Comparison of ENCODE assay signal across 9 cellular contexts in genomic region chr2:68387408-68388350, GRCh38. TPM values are rescaled to one million over a fixed set of nuclear protein-coding genes. Genes with fewer than 3 reads are reported as not detected.
A peak's percentile ranks its signal among the peaks of the same experiment; 100 is the strongest.
DNase-seq lines count a peak whose midpoint lies in the region; ATAC-seq and TF ChIP-seq lines count a peak whose summit lies in the region.
"Had no signal": no experiment of that assay in that cellular context is flagged by ENCODE, and none has a peak within 500 bp of the region (broad histone marks: within the 10 kb centered on the region; RNA-seq: fewer than 3 reads in every experiment).

No MANE protein-coding gene starts in this region.

- TF ChIP-seq CTCF in glutamatergic neuron (IDR thresholded peaks at IDR 0.05; ENCODE audit: partially characterized antibody, unreplicated experiment) (no peak), gastrocnemius medialis (IDR thresholded peaks at IDR 0.05 in 4 of 5, conservative IDR thresholded peaks at IDR 0.05 in 1 of 5) (no peak)

- H3K36me3 ChIP-seq in BLaER1 treated with 17β-estradiol and CSF1 and Interleukin-3, amounts not matched to agents 10 nM and 100 nM, result peaks cover 82 to 99% (median 91%) of the 10 kb centered on the region in 11 experiments
- H3K36me3 ChIP-seq in gastrocnemius medialis, result no peaks in the 10 kb centered on the region

- DNase-seq in NCI-H1105 (lab: John Stamatoyannopoulos, UW) (no peak), glutamatergic neuron (no peak), NCI-H146 (lab: John Stamatoyannopoulos, UW) (no peak), gastrocnemius medialis (no peak)

- H3K9me3 ChIP-seq in BLaER1 treated with 17β-estradiol and CSF1 and Interleukin-3, amounts not matched to agents 10 nM and 100 nM (replicated peaks in 1 of 11), result peaks cover 0 to 15% (median 0%) of the 10 kb centered on the region in 11 experiments; a peak in 5 of 22 replicates
- no peaks in the 10 kb centered on the region for H3K9me3 ChIP-seq in gastrocnemius medialis

- no peak for TF ChIP-seq POLR2A in gastrocnemius medialis (IDR thresholded peaks at IDR 0.05)

- peak overlapping the region; percentile 70 to 94 (median 83) for H3K4me2 ChIP-seq in BLaER1 treated with 17β-estradiol and CSF1 and Interleukin-3, amounts not matched to agents 10 nM and 100 nM

- H3K27me3 ChIP-seq in BLaER1 treated with 17β-estradiol and CSF1 and Interleukin-3, amounts not matched to agents 10 nM and 100 nM, result no peaks in the 10 kb centered on the region
- no peaks in the 10 kb centered on the region for H3K27me3 ChIP-seq in gastrocnemius medialis

- H3K27ac Mint-ChIP-seq in activated T-helper 17 cell treated with anti-CD3 and anti-CD28 coated beads, Interleukin-2, amount 50 U/mL, for 72 hours, result peak overlapping the region; percentile 93
- H3K27ac Mint-ChIP-seq in glutamatergic neuron (ENCODE audit: unreplicated experiment), result no peak overlapping the region

- H3K27ac ChIP-seq in BLaER1 treated with 17β-estradiol and CSF1 and Interleukin-3, amounts not matched to agents 10 nM and 100 nM, result peak overlapping the region; percentile 43 to 93 (median 86); a peak in 21 of 22 replicates
- no peak overlapping the region for H3K27ac ChIP-seq in gastrocnemius medialis
- H3K27ac ChIP-seq: epithelial cell of prostate had no signal

- peak overlapping the region in 8 of 10 experiments; percentile 17 to 52 (median 34); a peak in 14 of 20 replicates for H3K4me3 ChIP-seq in BLaER1 treated with 17β-estradiol and CSF1 and Interleukin-3, amounts not matched to agents 10 nM and 100 nM
- no peak overlapping the region for H3K4me3 ChIP-seq in gastrocnemius medialis

- peak overlapping the region; percentile 76 for H3K4me3 Mint-ChIP-seq in activated T-helper 17 cell treated with anti-CD3 and anti-CD28 coated beads, Interleukin-2, amount 50 U/mL, for 72 hours
- no peak overlapping the region for H3K4me3 Mint-ChIP-seq in glutamatergic neuron (ENCODE audit: unreplicated experiment)

- no peaks in the 10 kb centered on the region for H3K36me3 Mint-ChIP-seq in activated T-helper 17 cell treated with anti-CD3 and anti-CD28 coated beads, Interleukin-2, amount 50 U/mL, for 72 hours (ENCODE audit: low read depth)
- H3K36me3 Mint-ChIP-seq in glutamatergic neuron (ENCODE audit: unreplicated experiment), result no peaks in the 10 kb centered on the region

- peaks cover 94 to 100% (median 99%) of the 10 kb centered on the region in 10 experiments for H3K4me1 ChIP-seq in BLaER1 treated with 17β-estradiol and CSF1 and Interleukin-3, amounts not matched to agents 10 nM and 100 nM
- H3K4me1 ChIP-seq in gastrocnemius medialis, result no peaks in the 10 kb centered on the region

- H3K4me1 Mint-ChIP-seq in activated T-helper 17 cell treated with anti-CD3 and anti-CD28 coated beads, Interleukin-2, amount 50 U/mL, for 72 hours, result peaks cover 38% of the 10 kb centered on the region
- H3K4me1 Mint-ChIP-seq in glutamatergic neuron (ENCODE audit: low read depth, unreplicated experiment), result peaks cover 18% of the 10 kb centered on the region

- H3K27me3 Mint-ChIP-seq in activated T-helper 17 cell treated with anti-CD3 and anti-CD28 coated beads, Interleukin-2, amount 50 U/mL, for 72 hours, result peaks cover 6% of the 10 kb centered on the region
- peaks cover 8% of the 10 kb centered on the region for H3K27me3 Mint-ChIP-seq in glutamatergic neuron (ENCODE audit: unreplicated experiment)

- peaks cover 0 to 100% (median 42%) of the 10 kb centered on the region in 11 experiments; a peak in 15 of 22 replicates for H4K20me1 ChIP-seq in BLaER1 treated with 17β-estradiol and CSF1 and Interleukin-3, amounts not matched to agents 10 nM and 100 nM

- ATAC-seq in GM19328 (IDR thresholded peaks at IDR 0.05; ENCODE audit: unreplicated experiment) (peak; percentile 47), HG03432 (IDR thresholded peaks at IDR 0.05; ENCODE audit: unreplicated experiment) (peak; percentile 49), gastrocnemius medialis (no peak)
- ATAC-seq in activated T-helper 17 cell treated with anti-CD3 and anti-CD28 coated beads, Interleukin-2, amount 50 U/mL, for 72 hours (replicated peaks), result peak; percentile 75

- in situ Hi-C loops in gastrocnemius medialis (cut with MboI; ENCODE audit: low sequenced_read_pairs in 4 of 4), result no loop called here

- peak overlapping the region in 10 of 11 experiments; percentile 58 to 82 (median 70); a peak in 19 of 22 replicates for H3K9ac ChIP-seq in BLaER1 treated with 17β-estradiol and CSF1 and Interleukin-3, amounts not matched to agents 10 nM and 100 nM

- H3K9me3 Mint-ChIP-seq in activated T-helper 17 cell treated with anti-CD3 and anti-CD28 coated beads, Interleukin-2, amount 50 U/mL, for 72 hours, result no peaks in the 10 kb centered on the region
- H3K9me3 Mint-ChIP-seq in glutamatergic neuron (ENCODE audit: unreplicated experiment), result no peaks in the 10 kb centered on the region

- intact Hi-C loops in gastrocnemius medialis (cut with DNase I; ENCODE audit: low total_unique reads), result no loop called here

RNA-seq across cellular contexts. Expression of gene PLEK, which starts 22.6 kb away (rescaled TPM):
- 1 to 10 TPM; 1.0 to 2.7 TPM for total RNA-seq in activated T-helper 17 cell treated with anti-CD3 and anti-CD28 coated beads, Interleukin-2, amount 50 U/mL, for 72 hours
- not detected for total RNA-seq in glutamatergic neuron (ENCODE audit: unreplicated experiment)
- 1 to 10 TPM in 3 of 4 donors, under 1 TPM in 1; 0.68 to 4.7 (median 2.2) TPM for total RNA-seq in gastrocnemius medialis

Comparison
In these comparisons a context has a peak if more than half of its experiments do, and no peak if none do; other contexts are left out.
1. H3K27ac ChIP-seq: peak in BLaER1 treated with 17β-estradiol and CSF1 and Interleukin-3, amounts not matched to agents 10 nM and 100 nM (11 of 11); none in gastrocnemius medialis (0 of 4).
2. H3K4me3 ChIP-seq: peak in BLaER1 treated with 17β-estradiol and CSF1 and Interleukin-3, amounts not matched to agents 10 nM and 100 nM (8 of 10); none in gastrocnemius medialis (0 of 4).
3. ATAC-seq: peak in GM19328 (single experiment), HG03432 (single experiment) and activated T-helper 17 cell treated with anti-CD3 and anti-CD28 coated beads, Interleukin-2, amount 50 U/mL, for 72 hours (single experiment); none in gastrocnemius medialis (0 of 2).